In the genomic region with DNA sequence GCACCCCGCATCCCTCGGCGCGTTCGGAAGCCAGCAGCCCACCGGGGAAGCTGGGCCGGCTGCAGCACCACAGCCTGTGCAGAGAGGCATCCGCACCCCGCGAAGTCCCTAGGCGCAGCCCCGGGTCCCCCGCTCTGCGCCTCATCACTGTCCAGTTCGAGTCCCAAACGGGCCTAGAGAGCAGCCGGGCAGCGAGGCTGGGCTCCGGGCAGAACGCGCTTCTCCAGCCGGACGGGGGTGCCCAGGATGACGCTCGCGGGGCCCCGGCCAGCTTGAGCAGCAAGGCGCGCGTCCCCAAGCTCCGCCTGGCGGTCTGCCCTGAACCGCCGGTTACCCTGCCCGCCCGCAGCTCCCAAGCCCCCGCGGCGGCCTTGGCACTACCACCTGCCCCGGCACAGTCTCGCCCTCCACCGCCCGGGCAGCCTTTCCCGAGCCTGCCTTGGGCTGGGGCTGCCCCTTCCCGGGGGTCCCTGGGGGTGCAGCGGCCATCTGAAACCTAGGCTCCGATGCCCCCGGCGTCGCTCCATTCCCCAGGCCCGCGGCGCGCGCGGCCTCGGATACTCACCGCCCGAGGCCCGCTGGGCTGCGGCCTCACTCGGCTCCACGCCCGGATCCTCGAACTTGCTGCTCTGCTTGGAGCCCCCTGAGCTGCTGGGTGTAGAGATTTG, we compare ENCODE assay signal across 8 cellular contexts. TPM values are rescaled to one million over a fixed set of nuclear protein-coding genes. Genes with fewer than 3 reads are reported as not detected.
A peak's percentile ranks its signal among the peaks of the same experiment; 100 is the strongest.
DNase-seq lines count a peak whose midpoint lies in the region; ATAC-seq and TF ChIP-seq lines count a peak whose summit lies in the region.

No MANE protein-coding gene starts in this region.

- peak overlapping the region; percentile 51 for H3K9ac ChIP-seq in OCI-LY1 (ENCODE audit: low read length)

- H3K36me3 Mint-ChIP-seq in activated naive CD4-positive, alpha-beta T cell treated with anti-CD3 and anti-CD28 coated beads, Interleukin-2, amount 10 ng/mL, durations not matched to agents 7 days and 5 days, result no peaks in the 10 kb centered on the region

- H3K9me3 ChIP-seq in OCI-LY1 (ENCODE audit: low read length) (no peaks in the 10 kb centered on the region), cardiac muscle cell (ENCODE audit: low read depth) (no peaks in the 10 kb centered on the region), aorta (ENCODE audit: control insufficient read depth, low read length) (no peaks in the 10 kb centered on the region)

- no peaks in the 10 kb centered on the region for H3F3A ChIP-seq in OCI-LY1 (ENCODE audit: insufficient read depth, low read length)

- H3K4me3 ChIP-seq in OCI-LY1 (ENCODE audit: low read depth, low read length, poor library complexity, severe bottlenecking) (peak overlapping the region; percentile 64), cardiac muscle cell (peak overlapping the region; percentile 55), aorta (ENCODE audit: low read length in 2 of 2) (peak overlapping the region; percentile 14 to 38)

- peaks cover 18% of the 10 kb centered on the region for H3K4me1 Mint-ChIP-seq in activated naive CD4-positive, alpha-beta T cell treated with anti-CD3 and anti-CD28 coated beads, Interleukin-2, amount 10 ng/mL, durations not matched to agents 7 days and 5 days

- H3K9me3 Mint-ChIP-seq in activated naive CD4-positive, alpha-beta T cell treated with anti-CD3 and anti-CD28 coated beads, Interleukin-2, amount 10 ng/mL, durations not matched to agents 7 days and 5 days, result no peaks in the 10 kb centered on the region

- H3K4me2 ChIP-seq in OCI-LY1 (ENCODE audit: low read length), result peak overlapping the region; percentile 66

- 0 to 1% methylated on average over 51 to 65 of the region's 65 CpGs for WGBS in aorta, 2 donors

- intact Hi-C loops in aorta (cut with DNase I), result loop anchor here in 1 of 2 donors (5.0 kb wide), 1 partner anchor 544 kb away; no protein-coding TSS in a partner anchor

- H3K4me1 ChIP-seq in OCI-LY1 (ENCODE audit: insufficient read depth, low read length, severe bottlenecking) (peaks cover 16% of the 10 kb centered on the region), cardiac muscle cell (ENCODE audit: low read depth) (no peaks in the 10 kb centered on the region), aorta (ENCODE audit: control insufficient read depth in 1 of 2, insufficient read depth in 2 of 2, low read length in 2 of 2) (no peaks in the 10 kb centered on the region)

- H3K4me3 Mint-ChIP-seq in activated naive CD4-positive, alpha-beta T cell treated with anti-CD3 and anti-CD28 coated beads, Interleukin-2, amount 10 ng/mL, durations not matched to agents 7 days and 5 days, result peak overlapping the region; percentile 87

- DNase-seq in NCI-H146 (lab: John Stamatoyannopoulos, UW), result peak; percentile 37
- DNase-seq in NCI-H146 treated with DMSO at 0.1 percent for 48 hours (lab: John Stamatoyannopoulos, UW; ENCODE audit: unreplicated experiment), result no peak
- DNase-seq in activated naive CD4-positive, alpha-beta T cell treated with anti-CD3 and anti-CD28 coated beads, Interleukin-2, amount 10 ng/mL, durations not matched to agents 7 days and 5 days, result peak; percentile 64
- DNase-seq in cardiac muscle cell (ENCODE audit: low read depth in 1 of 2, low spot score in 1 of 2), result peak; percentile 27 to 64
- DNase-seq in occipital lobe (lab: John Stamatoyannopoulos, UW), result peak; percentile 50
- peak; percentile 67 to 86 for DNase-seq in aorta

- no peaks in the 10 kb centered on the region for H3K79me2 ChIP-seq in OCI-LY1 (ENCODE audit: insufficient read depth, low read length)

- H3K27me3 Mint-ChIP-seq in activated naive CD4-positive, alpha-beta T cell treated with anti-CD3 and anti-CD28 coated beads, Interleukin-2, amount 10 ng/mL, durations not matched to agents 7 days and 5 days, result peaks cover 55% of the 10 kb centered on the region

- no peak overlapping the region for H2AFZ ChIP-seq in OCI-LY1 (ENCODE audit: low read length)

- TF ChIP-seq CTCF in OCI-LY1 (IDR thresholded peaks at IDR 0.05; ENCODE audit: low read length), result no peak
- peak; percentile 10 for TF ChIP-seq CTCF in cardiac muscle cell (IDR thresholded peaks at IDR 0.05; ENCODE audit: low read depth, low read length)

- CTCF ChIA-PET in activated naive CD4-positive, alpha-beta T cell treated with anti-CD3 and anti-CD28 coated beads, Interleukin-2, amount 10 ng/mL, durations not matched to agents 7 days and 5 days (lab: Charles Lee), result interaction anchor here (0.8 to 3.4 kb wide), 12 partner anchors 9 to 267 kb away, joined by 3 to 21 read pairs (median 4); no protein-coding TSS in a partner anchor

- H4K20me1 ChIP-seq in OCI-LY1 (ENCODE audit: insufficient read depth, low read length), result no peaks in the 10 kb centered on the region

- H3K27ac Mint-ChIP-seq in activated naive CD4-positive, alpha-beta T cell treated with anti-CD3 and anti-CD28 coated beads, Interleukin-2, amount 10 ng/mL, durations not matched to agents 7 days and 5 days, result peak overlapping the region; percentile 19

- H3K9me2 ChIP-seq in OCI-LY1 (ENCODE audit: low read depth, low read length), result no peaks in the 10 kb centered on the region

- H3K27ac ChIP-seq in OCI-LY1 (ENCODE audit: low read depth, low read length, poor library complexity, severe bottlenecking) (no peak overlapping the region), cardiac muscle cell (no peak overlapping the region), aorta (ENCODE audit: low read depth in 1 of 2, low read length in 2 of 2) (no peak overlapping the region)

- H3K36me3 ChIP-seq in OCI-LY1 (ENCODE audit: insufficient read depth, low read length) (no peaks in the 10 kb centered on the region), cardiac muscle cell (no peaks in the 10 kb centered on the region), aorta (ENCODE audit: control insufficient read depth in 1 of 2, insufficient read depth in 2 of 2, low read length in 1 of 2) (no peaks in the 10 kb centered on the region)

- peak; percentile 38 for ATAC-seq in HG02970 (IDR thresholded peaks at IDR 0.05; ENCODE audit: low FRiP score, unreplicated experiment)
- peak; percentile 77 for ATAC-seq in aorta (ENCODE audit: low FRiP score)

- H3K27me3 ChIP-seq in OCI-LY1 (ENCODE audit: insufficient read depth, low read length), result no peaks in the 10 kb centered on the region
- H3K27me3 ChIP-seq in cardiac muscle cell, result peaks cover 36% of the 10 kb centered on the region
- H3K27me3 ChIP-seq in aorta (ENCODE audit: control insufficient read depth in 1 of 2, insufficient read depth in 2 of 2, low read length in 1 of 2), result no peaks in the 10 kb centered on the region

RNA-seq across cellular contexts. Expression of gene SLC16A14, which starts 0.6 kb away (rescaled TPM):
- total RNA-seq in cardiac muscle cell (1.7 and 7.5 TPM in 2 replicates), occipital lobe (66.8 TPM), aorta (1 to 10 TPM; 2.0 to 6.0 TPM)
- polyA plus RNA-seq in cardiac muscle cell (2.0 and 6.0 TPM in 2 replicates), aorta (under 1 TPM; 0.13 to 0.36 TPM)
